In the genomic region with DNA sequence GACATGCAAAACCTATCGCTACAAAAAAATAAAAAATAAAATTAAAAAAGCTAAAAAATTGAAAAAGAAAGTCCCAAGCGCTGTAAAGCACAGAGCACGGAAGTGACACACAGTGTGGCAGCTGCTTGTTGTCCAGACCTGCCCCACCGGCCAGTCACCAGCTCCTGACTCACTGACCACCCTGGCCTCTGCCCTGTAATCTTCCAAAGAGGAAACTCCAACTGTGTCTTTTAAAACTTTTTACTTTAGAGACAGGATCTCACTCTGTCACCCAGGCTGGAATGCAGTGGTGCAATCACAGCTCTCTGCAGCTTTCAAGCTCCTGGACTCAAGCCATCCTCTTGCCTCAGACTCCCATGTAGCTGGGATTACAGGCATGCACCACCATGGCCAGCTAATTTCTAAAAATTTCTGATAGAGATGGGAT, we compare ENCODE assay signal across 9 cellular contexts. TPM values are rescaled to one million over a fixed set of nuclear protein-coding genes. Genes with fewer than 3 reads are reported as not detected.
DNase-seq lines count a peak whose midpoint lies in the region; ATAC-seq and TF ChIP-seq lines count a peak whose summit lies in the region.
"Had no signal": no experiment of that assay in that cellular context is flagged by ENCODE, and none has a peak within 500 bp of the region (broad histone marks: within the 10 kb centered on the region; RNA-seq: fewer than 3 reads in every experiment).

No MANE protein-coding gene starts in this region.

- H3K9ac ChIP-seq in skeletal muscle tissue (ENCODE audit: low read depth in 1 of 3, low read length in 3 of 3), result no peak overlapping the region

- H3K36me3 ChIP-seq in adrenal gland (replicated peaks in 1 of 2), result no peaks in the 10 kb centered on the region
- H3K36me3 ChIP-seq in iPS DF 6.9 (ENCODE audit: control insufficient read depth, insufficient read depth, low read length), result no peaks in the 10 kb centered on the region
- no peaks in the 10 kb centered on the region for H3K36me3 ChIP-seq in skeletal muscle tissue (ENCODE audit: control insufficient read depth in 3 of 3, insufficient read depth in 3 of 3, low read length in 3 of 3)

- H3K4me3 ChIP-seq in adrenal gland (no peak overlapping the region), iPS DF 6.9 (ENCODE audit: low read length) (no peak overlapping the region), skeletal muscle tissue (ENCODE audit: low read length in 3 of 3) (no peak overlapping the region)

- DNase-seq in GOT3 (lab: John Stamatoyannopoulos, UW), result peak; percentile 51
- DNase-seq in adrenal gland, result peak; percentile 51 to 95 (median 90)
- no peak for DNase-seq in iPS DF 6.9 (ENCODE audit: low read depth, low spot score)
- DNase-seq in putamen (ENCODE audit: low spot score), result no peak
- DNase-seq in NCI-H1048 (lab: John Stamatoyannopoulos, UW), result no peak
- DNase-seq: activated naive CD8-positive, alpha-beta T cell treated with anti-CD3 and anti-CD28 coated beads for 36 hours had no signal

- intact Hi-C loops in adrenal gland (cut with DNase I), result no loop called here

- peak overlapping the region in 3 of 5 donors; percentile 77 to 78 (median 77) for H3K27ac ChIP-seq in adrenal gland
- H3K27ac ChIP-seq in iPS DF 6.9 (ENCODE audit: low read length), result peak overlapping the region; percentile 25
- H3K27ac ChIP-seq in skeletal muscle tissue (ENCODE audit: low read depth, low read length), result peak overlapping the region; percentile 20

- ATAC-seq in HG02678 (IDR thresholded peaks at IDR 0.05; ENCODE audit: unreplicated experiment) (no peak), HG03095 (IDR thresholded peaks at IDR 0.05; ENCODE audit: unreplicated experiment) (no peak)

- H3K27me3 ChIP-seq in adrenal gland (no peaks in the 10 kb centered on the region), iPS DF 6.9 (ENCODE audit: control insufficient read depth, insufficient read depth, low read length) (no peaks in the 10 kb centered on the region), skeletal muscle tissue (ENCODE audit: control insufficient read depth in 3 of 3, insufficient read depth in 3 of 3, low read length in 3 of 3) (no peaks in the 10 kb centered on the region)

- WGBS in adrenal gland, 4 donors, result 70 to 77% (median 73%) methylated on average over 4 of the region's 4 CpGs
- no CpG with 5 or more reads among the region's 4 CpGs for WGBS in iPS DF 6.9 (ENCODE audit: insufficient coverage, insufficient read length)

- TF ChIP-seq POLR2A in adrenal gland (IDR thresholded peaks at IDR 0.05), result no peak

- no peak for TF ChIP-seq CTCF in adrenal gland (IDR thresholded peaks at IDR 0.05)

- H3K4me1 ChIP-seq in adrenal gland (replicated peaks in 1 of 2), result peaks cover 24 to 65% of the 10 kb centered on the region in 2 donors
- H3K4me1 ChIP-seq in iPS DF 6.9 (ENCODE audit: control insufficient read depth, insufficient read depth, low read length), result peaks cover 20% of the 10 kb centered on the region
- H3K4me1 ChIP-seq in skeletal muscle tissue (ENCODE audit: control insufficient read depth in 3 of 3, insufficient read depth in 3 of 3, low read length in 3 of 3), result peaks cover 19 to 32% (median 23%) of the 10 kb centered on the region in 3 donors

- H3K9me3 ChIP-seq in adrenal gland (replicated peaks in 1 of 3), result no peaks in the 10 kb centered on the region
- H3K9me3 ChIP-seq in iPS DF 6.9 (ENCODE audit: control insufficient read depth, insufficient read depth, low read length), result no peaks in the 10 kb centered on the region
- no peaks in the 10 kb centered on the region for H3K9me3 ChIP-seq in skeletal muscle tissue (ENCODE audit: control insufficient read depth in 3 of 3, low read length in 3 of 3)

RNA-seq across cellular contexts. Expression of gene GNA12, which starts 23.6 kb away (rescaled TPM):
- 10 to 100 TPM; 34.1 to 65.1 (median 52.6) TPM for total RNA-seq in adrenal gland
- 10 to 100 TPM in 2 of 3 donors, 1 to 10 TPM in 1; 8.2 to 30.9 (median 16.9) TPM for polyA plus RNA-seq in adrenal gland
- 9.9 TPM for total RNA-seq in skeletal muscle tissue

Comparison
In these comparisons a context has a peak if more than half of its experiments do, and no peak if none do; other contexts are left out.
1. DNase-seq: peak in GOT3 (single experiment) and adrenal gland (7 of 7); none in iPS DF 6.9 (single experiment), putamen (single experiment) and NCI-H1048 (single experiment).
2. H3K27ac ChIP-seq: peak in every context shown above with its lines; median percentile 77 in adrenal gland; 25 in iPS DF 6.9; 20 in skeletal muscle tissue.